In genomic region chr6:138483911-138484731, GRCh38 we compare ENCODE assay signal across 22 cellular contexts. TPM values are rescaled to one million over a fixed set of nuclear protein-coding genes. Genes with fewer than 3 reads are reported as not detected.
A peak's percentile ranks its signal among the peaks of the same experiment; 100 is the strongest.
DNase-seq lines count a peak whose midpoint lies in the region; ATAC-seq and TF ChIP-seq lines count a peak whose summit lies in the region.
"Had no signal": no experiment of that assay in that cellular context is flagged by ENCODE, and none has a peak within 500 bp of the region (broad histone marks: within the 10 kb centered on the region; RNA-seq: fewer than 3 reads in every experiment).

No MANE protein-coding gene starts in this region.

- H3K9me3 Mint-ChIP-seq in endothelial cell (ENCODE audit: unreplicated experiment) (no peaks in the 10 kb centered on the region), neural crest cell (no peaks in the 10 kb centered on the region)
- H3K9me3 Mint-ChIP-seq: activated CD4-positive, alpha-beta memory T cell treated with anti-CD3 and anti-CD28 coated beads for 36 hours; CD8-positive, alpha-beta memory T cell; naive thymus-derived CD8-positive, alpha-beta T cell had no signal

- DNase-seq in GM12865 (ENCODE audit: low read depth) (peak; percentile 15), endothelial cell (ENCODE audit: low spot score) (no peak), neural crest cell (ENCODE audit: low read depth, low spot score) (no peak), NCI-H2227 treated with DMSO at 0.1 percent for 48 hours (lab: John Stamatoyannopoulos, UW) (no peak), NCI-H524 (lab: John Stamatoyannopoulos, UW) (no peak), SW480 (ENCODE audit: low spot score) (no peak)
- DNase-seq in activated naive CD4-positive, alpha-beta T cell (lab: John Stamatoyannopoulos, UW), result no peak
- DNase-seq: activated CD4-positive, alpha-beta memory T cell treated with anti-CD3 and anti-CD28 coated beads for 36 hours; activated CD8-positive, alpha-beta memory T cell treated with anti-CD3 and anti-CD28 coated beads, Interleukin-2, amount 50 U/mL, for 4 hours; activated naive CD4-positive, alpha-beta T cell treated with anti-CD3 and anti-CD28 coated beads, Interleukin-2, amount 50 U/mL, for 16 hours; CD8-positive, alpha-beta memory T cell; effector CD8-positive, alpha-beta T cell; erythroblast; heart left ventricle; naive thymus-derived CD8-positive, alpha-beta T cell; pancreas; spleen; T-helper 1 cell; trophoblast cell had no signal

- no peak for TF ChIP-seq CTCF in GM12865 (IDR thresholded peaks at IDR 0.05; ENCODE audit: insufficient read depth, low read depth, low read length, missing control alignments)
- TF ChIP-seq CTCF in endothelial cell (IDR thresholded peaks at IDR 0.05; ENCODE audit: unreplicated experiment), result no peak
- no peak for TF ChIP-seq CTCF in neural crest cell (conservative IDR thresholded peaks at IDR 0.05)

- no peak overlapping the region for H3K4me3 ChIP-seq in GM12865 (ENCODE audit: low read depth, low read length)
- H3K4me3 ChIP-seq: pancreas, spleen had no signal

- peaks cover 50% of the 10 kb centered on the region for H3K4me1 Mint-ChIP-seq in endothelial cell (ENCODE audit: unreplicated experiment)
- H3K4me1 Mint-ChIP-seq in neural crest cell, result peaks cover 57% of the 10 kb centered on the region
- H3K4me1 Mint-ChIP-seq: B cell; CD8-positive, alpha-beta memory T cell; naive thymus-derived CD8-positive, alpha-beta T cell had no signal

- H3K4me3 Mint-ChIP-seq in endothelial cell (ENCODE audit: unreplicated experiment) (no peak overlapping the region), neural crest cell (no peak overlapping the region)
- H3K4me3 Mint-ChIP-seq: activated CD4-positive, alpha-beta memory T cell treated with anti-CD3 and anti-CD28 coated beads for 36 hours; B cell; CD8-positive, alpha-beta memory T cell; naive thymus-derived CD8-positive, alpha-beta T cell had no signal

- H3K27me3 Mint-ChIP-seq in endothelial cell (ENCODE audit: unreplicated experiment) (peaks cover 4% of the 10 kb centered on the region), neural crest cell (ENCODE audit: low read depth) (no peaks in the 10 kb centered on the region)

- peak; percentile 51 for ATAC-seq in HG02610 (IDR thresholded peaks at IDR 0.05; ENCODE audit: unreplicated experiment)
- ATAC-seq: activated CD4-positive, CD25-positive, alpha-beta regulatory T cell treated with anti-CD3 and anti-CD28 coated beads, Interleukin-2, amount 50 U/mL, for 24 hours; naive thymus-derived CD8-positive, alpha-beta T cell had no signal

- H3K27ac Mint-ChIP-seq in endothelial cell (ENCODE audit: unreplicated experiment) (peak overlapping the region; percentile 97), neural crest cell (ENCODE audit: unreplicated experiment) (peak overlapping the region; percentile 38)
- H3K27ac Mint-ChIP-seq: activated CD4-positive, alpha-beta memory T cell treated with anti-CD3 and anti-CD28 coated beads for 36 hours; B cell; naive thymus-derived CD8-positive, alpha-beta T cell had no signal

- H3K36me3 Mint-ChIP-seq in endothelial cell (ENCODE audit: low read depth, unreplicated experiment) (peaks cover 4% of the 10 kb centered on the region), neural crest cell (ENCODE audit: low read depth) (peaks cover 5% of the 10 kb centered on the region)
- H3K36me3 Mint-ChIP-seq: activated CD4-positive, alpha-beta memory T cell treated with anti-CD3 and anti-CD28 coated beads for 36 hours; naive thymus-derived CD8-positive, alpha-beta T cell had no signal

RNA-seq across cellular contexts. Expression of gene NHSL1, which starts 15.2 kb away (rescaled TPM):
- total RNA-seq in endothelial cell (ENCODE audit: unreplicated experiment) (72.3 TPM), neural crest cell (54.7 and 56.6 TPM in 2 replicates)
